Comparison of ENCODE assay signal across 1 cellular context in the genomic region with DNA sequence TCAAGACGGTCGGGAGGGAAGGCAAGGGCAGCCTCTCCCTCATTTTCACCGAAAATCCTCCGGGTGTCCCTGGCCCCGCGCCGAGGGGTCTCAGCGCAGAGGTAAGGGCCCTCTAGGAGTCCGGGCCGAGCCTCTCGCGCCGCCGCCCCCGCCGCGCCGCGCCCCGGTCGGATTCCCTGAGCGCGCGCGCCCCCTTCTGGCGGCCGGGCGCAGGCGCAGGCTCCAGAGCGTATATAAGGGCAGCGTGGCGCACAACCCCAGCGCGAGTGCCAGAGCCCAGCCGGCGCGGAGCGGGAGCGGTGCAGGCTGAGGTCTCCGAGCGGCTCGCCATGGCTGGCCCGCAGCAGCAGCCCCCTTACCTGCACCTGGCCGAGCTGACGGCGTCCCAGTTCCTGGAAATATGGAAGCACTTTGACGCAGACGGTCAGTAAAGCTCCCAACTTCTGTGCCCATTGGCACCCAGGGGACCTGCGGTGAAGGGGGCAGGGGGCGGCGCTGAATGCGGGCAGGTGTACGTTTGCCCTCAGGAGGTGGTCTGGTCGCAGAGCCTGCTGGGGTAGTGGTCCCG.
TF ChIP-seq lines count a peak whose summit lies in the region.

A gene with protein sequence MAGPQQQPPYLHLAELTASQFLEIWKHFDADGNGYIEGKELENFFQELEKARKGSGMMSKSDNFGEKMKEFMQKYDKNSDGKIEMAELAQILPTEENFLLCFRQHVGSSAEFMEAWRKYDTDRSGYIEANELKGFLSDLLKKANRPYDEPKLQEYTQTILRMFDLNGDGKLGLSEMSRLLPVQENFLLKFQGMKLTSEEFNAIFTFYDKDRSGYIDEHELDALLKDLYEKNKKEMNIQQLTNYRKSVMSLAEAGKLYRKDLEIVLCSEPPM (plus strand): TSS at position 260 of the 568 bp plus-strand sequence. CDS start 70 bp downstream, at position 330.

TF ChIP-seq in HepG2, 621 proteins besides CTCF, POLR2A, EP300 and RAD21 (continued from another document):
- TF ChIP-seq, protein P1, sequence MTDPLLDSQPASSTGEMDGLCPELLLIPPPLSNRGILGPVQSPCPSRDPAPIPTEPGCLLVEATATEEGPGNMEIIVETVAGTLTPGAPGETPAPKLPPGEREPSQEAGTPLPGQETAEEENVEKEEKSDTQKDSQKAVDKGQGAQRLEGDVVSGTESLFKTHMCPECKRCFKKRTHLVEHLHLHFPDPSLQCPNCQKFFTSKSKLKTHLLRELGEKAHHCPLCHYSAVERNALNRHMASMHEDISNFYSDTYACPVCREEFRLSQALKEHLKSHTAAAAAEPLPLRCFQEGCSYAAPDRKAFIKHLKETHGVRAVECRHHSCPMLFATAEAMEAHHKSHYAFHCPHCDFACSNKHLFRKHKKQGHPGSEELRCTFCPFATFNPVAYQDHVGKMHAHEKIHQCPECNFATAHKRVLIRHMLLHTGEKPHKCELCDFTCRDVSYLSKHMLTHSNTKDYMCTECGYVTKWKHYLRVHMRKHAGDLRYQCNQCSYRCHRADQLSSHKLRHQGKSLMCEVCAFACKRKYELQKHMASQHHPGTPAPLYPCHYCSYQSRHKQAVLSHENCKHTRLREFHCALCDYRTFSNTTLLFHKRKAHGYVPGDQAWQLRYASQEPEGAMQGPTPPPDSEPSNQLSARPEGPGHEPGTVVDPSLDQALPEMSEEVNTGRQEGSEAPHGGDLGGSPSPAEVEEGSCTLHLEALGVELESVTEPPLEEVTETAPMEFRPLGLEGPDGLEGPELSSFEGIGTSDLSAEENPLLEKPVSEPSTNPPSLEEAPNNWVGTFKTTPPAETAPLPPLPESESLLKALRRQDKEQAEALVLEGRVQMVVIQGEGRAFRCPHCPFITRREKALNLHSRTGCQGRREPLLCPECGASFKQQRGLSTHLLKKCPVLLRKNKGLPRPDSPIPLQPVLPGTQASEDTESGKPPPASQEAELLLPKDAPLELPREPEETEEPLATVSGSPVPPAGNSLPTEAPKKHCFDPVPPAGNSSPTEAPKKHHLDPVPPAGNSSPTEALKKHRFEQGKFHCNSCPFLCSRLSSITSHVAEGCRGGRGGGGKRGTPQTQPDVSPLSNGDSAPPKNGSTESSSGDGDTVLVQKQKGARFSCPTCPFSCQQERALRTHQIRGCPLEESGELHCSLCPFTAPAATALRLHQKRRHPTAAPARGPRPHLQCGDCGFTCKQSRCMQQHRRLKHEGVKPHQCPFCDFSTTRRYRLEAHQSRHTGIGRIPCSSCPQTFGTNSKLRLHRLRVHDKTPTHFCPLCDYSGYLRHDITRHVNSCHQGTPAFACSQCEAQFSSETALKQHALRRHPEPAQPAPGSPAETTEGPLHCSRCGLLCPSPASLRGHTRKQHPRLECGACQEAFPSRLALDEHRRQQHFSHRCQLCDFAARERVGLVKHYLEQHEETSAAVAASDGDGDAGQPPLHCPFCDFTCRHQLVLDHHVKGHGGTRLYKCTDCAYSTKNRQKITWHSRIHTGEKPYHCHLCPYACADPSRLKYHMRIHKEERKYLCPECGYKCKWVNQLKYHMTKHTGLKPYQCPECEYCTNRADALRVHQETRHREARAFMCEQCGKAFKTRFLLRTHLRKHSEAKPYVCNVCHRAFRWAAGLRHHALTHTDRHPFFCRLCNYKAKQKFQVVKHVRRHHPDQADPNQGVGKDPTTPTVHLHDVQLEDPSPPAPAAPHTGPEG (CRISPR knock-in tag; IDR thresholded peaks at IDR 0.05) = no peak
- TF ChIP-seq GATA4 (IDR thresholded peaks at IDR 0.05; ENCODE audit: borderline replicate concordance, low read depth) (no peak), AGO2 (optimal IDR thresholded peaks at IDR 0.05; ENCODE audit: low read depth, low read length) (no peak), ZNF343 (CRISPR knock-in tag; IDR thresholded peaks at IDR 0.05) (no peak), KDM2A (CRISPR knock-in tag; IDR thresholded peaks at IDR 0.05; ENCODE audit: borderline replicate concordance, low read depth) (peak; percentile 52; the same call in 1 of the 2 replicates), ISX (CRISPR knock-in tag; conservative IDR thresholded peaks at IDR 0.05) (no peak), RORA (CRISPR knock-in tag; IDR thresholded peaks at IDR 0.05) (no peak)
- TF ChIP-seq, protein P2, sequence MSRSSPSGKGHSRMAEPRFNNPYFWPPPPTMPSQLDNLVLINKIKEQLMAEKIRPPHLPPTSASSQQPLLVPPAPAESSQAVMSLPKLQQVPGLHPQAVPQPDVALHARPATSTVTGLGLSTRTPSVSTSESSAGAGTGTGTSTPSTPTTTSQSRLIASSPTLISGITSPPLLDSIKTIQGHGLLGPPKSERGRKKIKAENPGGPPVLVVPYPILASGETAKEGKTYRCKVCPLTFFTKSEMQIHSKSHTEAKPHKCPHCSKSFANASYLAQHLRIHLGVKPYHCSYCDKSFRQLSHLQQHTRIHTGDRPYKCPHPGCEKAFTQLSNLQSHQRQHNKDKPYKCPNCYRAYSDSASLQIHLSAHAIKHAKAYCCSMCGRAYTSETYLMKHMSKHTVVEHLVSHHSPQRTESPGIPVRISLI (CRISPR knock-in tag; IDR thresholded peaks at IDR 0.05; ENCODE audit: borderline replicate concordance) = no peak
- TF ChIP-seq, protein P3, sequence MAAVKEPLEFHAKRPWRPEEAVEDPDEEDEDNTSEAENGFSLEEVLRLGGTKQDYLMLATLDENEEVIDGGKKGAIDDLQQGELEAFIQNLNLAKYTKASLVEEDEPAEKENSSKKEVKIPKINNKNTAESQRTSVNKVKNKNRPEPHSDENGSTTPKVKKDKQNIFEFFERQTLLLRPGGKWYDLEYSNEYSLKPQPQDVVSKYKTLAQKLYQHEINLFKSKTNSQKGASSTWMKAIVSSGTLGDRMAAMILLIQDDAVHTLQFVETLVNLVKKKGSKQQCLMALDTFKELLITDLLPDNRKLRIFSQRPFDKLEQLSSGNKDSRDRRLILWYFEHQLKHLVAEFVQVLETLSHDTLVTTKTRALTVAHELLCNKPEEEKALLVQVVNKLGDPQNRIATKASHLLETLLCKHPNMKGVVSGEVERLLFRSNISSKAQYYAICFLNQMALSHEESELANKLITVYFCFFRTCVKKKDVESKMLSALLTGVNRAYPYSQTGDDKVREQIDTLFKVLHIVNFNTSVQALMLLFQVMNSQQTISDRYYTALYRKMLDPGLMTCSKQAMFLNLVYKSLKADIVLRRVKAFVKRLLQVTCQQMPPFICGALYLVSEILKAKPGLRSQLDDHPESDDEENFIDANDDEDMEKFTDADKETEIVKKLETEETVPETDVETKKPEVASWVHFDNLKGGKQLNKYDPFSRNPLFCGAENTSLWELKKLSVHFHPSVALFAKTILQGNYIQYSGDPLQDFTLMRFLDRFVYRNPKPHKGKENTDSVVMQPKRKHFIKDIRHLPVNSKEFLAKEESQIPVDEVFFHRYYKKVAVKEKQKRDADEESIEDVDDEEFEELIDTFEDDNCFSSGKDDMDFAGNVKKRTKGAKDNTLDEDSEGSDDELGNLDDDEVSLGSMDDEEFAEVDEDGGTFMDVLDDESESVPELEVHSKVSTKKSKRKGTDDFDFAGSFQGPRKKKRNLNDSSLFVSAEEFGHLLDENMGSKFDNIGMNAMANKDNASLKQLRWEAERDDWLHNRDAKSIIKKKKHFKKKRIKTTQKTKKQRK (IDR thresholded peaks at IDR 0.05; ENCODE audit: low read length) = no peak
- TF ChIP-seq, protein P4, sequence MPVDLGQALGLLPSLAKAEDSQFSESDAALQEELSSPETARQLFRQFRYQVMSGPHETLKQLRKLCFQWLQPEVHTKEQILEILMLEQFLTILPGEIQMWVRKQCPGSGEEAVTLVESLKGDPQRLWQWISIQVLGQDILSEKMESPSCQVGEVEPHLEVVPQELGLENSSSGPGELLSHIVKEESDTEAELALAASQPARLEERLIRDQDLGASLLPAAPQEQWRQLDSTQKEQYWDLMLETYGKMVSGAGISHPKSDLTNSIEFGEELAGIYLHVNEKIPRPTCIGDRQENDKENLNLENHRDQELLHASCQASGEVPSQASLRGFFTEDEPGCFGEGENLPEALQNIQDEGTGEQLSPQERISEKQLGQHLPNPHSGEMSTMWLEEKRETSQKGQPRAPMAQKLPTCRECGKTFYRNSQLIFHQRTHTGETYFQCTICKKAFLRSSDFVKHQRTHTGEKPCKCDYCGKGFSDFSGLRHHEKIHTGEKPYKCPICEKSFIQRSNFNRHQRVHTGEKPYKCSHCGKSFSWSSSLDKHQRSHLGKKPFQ (CRISPR knock-in tag; IDR thresholded peaks at IDR 0.05; ENCODE audit: insufficient replicate concordance) = no peak
